Comparison of ENCODE assay signal across 10 cellular contexts in genomic region chr2:233319256-233319655, GRCh38. TPM values are rescaled to one million over a fixed set of nuclear protein-coding genes. Genes with fewer than 3 reads are reported as not detected.
"Had no signal": no experiment of that assay in that cellular context is flagged by ENCODE, and none has a peak within 500 bp of the region (broad histone marks: within the 10 kb centered on the region; RNA-seq: fewer than 3 reads in every experiment).

No MANE protein-coding gene starts in this region.

- H3K4me1 Mint-ChIP-seq: GM23338, H9 had no signal

- H3K4me3 ChIP-seq: GM23338, K562 had no signal

- H3K27ac Mint-ChIP-seq: GM23338, H9 had no signal

- DNase-seq: H9, HCEC 1CT, IMR-90, KG1 had no signal

- H3K4me3 Mint-ChIP-seq: GM23338, H9 had no signal

- H3K9me3 Mint-ChIP-seq: GM23338, H9 had no signal

- FAIRE-seq: H1, H54, HTR-8/SVneo, K562 had no signal

RNA-seq across cellular contexts. Expression of gene SAG, which starts 11.6 kb away (rescaled TPM):
- total RNA-seq: GM23338, H1, H9, HT-29, IMR-90 had no signal
- polyA plus RNA-seq: GM23338, H1, IMR-90 had no signal
